Comparison of ENCODE assay signal across 32 cellular contexts in genomic region chr17:51767287-51767686, GRCh38.
"Had no signal": no experiment of that assay in that cellular context is flagged by ENCODE, and none has a peak within 500 bp of the region (broad histone marks: within the 10 kb centered on the region; RNA-seq: fewer than 3 reads in every experiment).

No MANE protein-coding gene starts in this region.

- H3K4me3 ChIP-seq: MG63 had no signal

- H3K36me3 ChIP-seq: MG63 had no signal

- DNase-seq: Karpas-422, Kasumi-1, MG63, MM.1S, MV-4-11, NCI-H1048, NCI-H1092, NCI-H1092 treated with DMSO at 0.1 percent for 48 hours, NCI-H1105, NCI-H1105 treated with DMSO at 0.1 percent for 48 hours, NCI-H1417, NCI-H1417 treated with DMSO at 0.1 percent for 48 hours, NCI-H1436, NCI-H1436 treated with DMSO at 0.1 percent for 48 hours, NCI-H146, NCI-H1694, NCI-H1694 treated with DMSO at 0.1 percent for 48 hours, NCI-H187, NCI-H187 treated with DMSO at 0.1 percent for 48 hours, NCI-H1930, NCI-H2029 treated with DMSO at 0.1 percent for 48 hours, NCI-H2081, NCI-H2081 treated with DMSO at 0.1 percent for 48 hours, NCI-H2107, NCI-H2171, NCI-H2227 treated with DMSO at 0.1 percent for 48 hours, NCI-H226, NCI-H345, NCI-H446, NCI-H446 treated with DMSO at 0.1 percent for 48 hours, NCI-H510A, NCI-H524 had no signal

- H3K9me3 ChIP-seq: MG63 had no signal
